Comparison of ENCODE assay signal across 15 cellular contexts in genomic region chr19:35528218-35529038, GRCh38. TPM values are rescaled to one million over a fixed set of nuclear protein-coding genes. Genes with fewer than 3 reads are reported as not detected.
A peak's percentile ranks its signal among the peaks of the same experiment; 100 is the strongest.
DNase-seq lines count a peak whose midpoint lies in the region; ATAC-seq and TF ChIP-seq lines count a peak whose summit lies in the region.
"Had no signal": no experiment of that assay in that cellular context is flagged by ENCODE, and none has a peak within 500 bp of the region (broad histone marks: within the 10 kb centered on the region; RNA-seq: fewer than 3 reads in every experiment).

A gene with protein sequence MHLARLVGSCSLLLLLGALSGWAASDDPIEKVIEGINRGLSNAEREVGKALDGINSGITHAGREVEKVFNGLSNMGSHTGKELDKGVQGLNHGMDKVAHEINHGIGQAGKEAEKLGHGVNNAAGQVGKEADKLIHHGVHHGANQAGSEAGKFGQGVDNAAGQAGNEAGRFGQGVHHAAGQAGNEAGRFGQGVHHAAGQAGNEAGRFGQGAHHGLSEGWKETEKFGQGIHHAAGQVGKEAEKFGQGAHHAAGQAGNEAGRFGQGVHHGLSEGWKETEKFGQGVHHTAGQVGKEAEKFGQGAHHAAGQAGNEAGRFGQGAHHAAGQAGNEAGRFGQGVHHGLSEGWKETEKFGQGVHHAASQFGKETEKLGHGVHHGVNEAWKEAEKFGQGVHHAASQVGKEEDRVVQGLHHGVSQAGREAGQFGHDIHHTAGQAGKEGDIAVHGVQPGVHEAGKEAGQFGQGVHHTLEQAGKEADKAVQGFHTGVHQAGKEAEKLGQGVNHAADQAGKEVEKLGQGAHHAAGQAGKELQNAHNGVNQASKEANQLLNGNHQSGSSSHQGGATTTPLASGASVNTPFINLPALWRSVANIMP (minus strand): TSS chr19:35528311. CDS start chr19:35528281, 30 bp downstream.

- H3K9me3 ChIP-seq in RWPE2 (ENCODE audit: severe bottlenecking): no peaks in the 10 kb centered on the region
- H3K9me3 ChIP-seq: SK-N-SH had no signal

- peaks cover 17% of the 10 kb centered on the region for H3K27me3 ChIP-seq in RWPE2 (ENCODE audit: insufficient read depth, poor library complexity, severe bottlenecking)

- H3K27ac ChIP-seq in RWPE2 (ENCODE audit: poor library complexity, severe bottlenecking): no peak within 1 kb of the TSS
- H3K27ac ChIP-seq: VCaP had no signal

- TF ChIP-seq CTCF in RWPE2 (IDR thresholded peaks at IDR 0.05; ENCODE audit: poor library complexity, severe bottlenecking): no peak
- TF ChIP-seq CTCF in fibroblast of the aortic adventitia (IDR thresholded peaks at IDR 0.05; ENCODE audit: insufficient read depth, low read length): no peak

- no peaks in the 10 kb centered on the region for H3K4me1 ChIP-seq in RWPE2 (ENCODE audit: insufficient read depth, poor library complexity, severe bottlenecking)

- no peak within 1 kb of the TSS for H3K4me3 ChIP-seq in RWPE2 (ENCODE audit: severe bottlenecking)
- H3K4me3 ChIP-seq in fibroblast of the aortic adventitia (ENCODE audit: low read depth, low read length): no peak within 1 kb of the TSS

- peak; percentile 90 for DNase-seq in GM03348 (ENCODE audit: low spot score)
- no peak for DNase-seq in RWPE2 (ENCODE audit: low spot score)
- peak; percentile 75 for DNase-seq in fibroblast of the aortic adventitia (ENCODE audit: low read depth)
- peak; percentile 80 for DNase-seq in stromal cell of bone marrow (ENCODE audit: low read depth)
- no peak for DNase-seq in pons (ENCODE audit: low spot score)
- DNase-seq in dedifferentiated amniotic fluid mesenchymal stem cell (ENCODE audit: extremely low spot score): no peak
- DNase-seq in NCI-H774 (lab: John Stamatoyannopoulos, UW): no peak
- DNase-seq: activated naive CD4-positive, alpha-beta T cell treated with anti-CD3 and anti-CD28 coated beads, Interleukin-2, amount 10 ng/mL, durations not matched to agents 7 days and 5 days; MM.1S; NCI-H2171; SK-N-SH had no signal

- H3K36me3 ChIP-seq in RWPE2 (ENCODE audit: low read depth): no peaks in the 10 kb centered on the region

- ATAC-seq in RWPE2 (ENCODE audit: low read depth): peak; percentile 69
- ATAC-seq: right cardiac atrium had no signal

RNA-seq across cellular contexts. Expression of the gene that starts here (rescaled TPM):
- total RNA-seq in fibroblast of the aortic adventitia (ENCODE audit: low replicate concordance): 4.1 and 13.2 TPM in 2 replicates
- total RNA-seq: cerebellum, kidney epithelial cell, right cardiac atrium had no signal

Comparison
In these comparisons a context has a peak if more than half of its experiments do, and no peak if none do; other contexts are left out.
1. DNase-seq: peak in GM03348 (single experiment), fibroblast of the aortic adventitia (single experiment) and stromal cell of bone marrow (single experiment); none in RWPE2 (single experiment), pons (single experiment), dedifferentiated amniotic fluid mesenchymal stem cell (single experiment) and NCI-H774 (single experiment).